In the genomic region with DNA sequence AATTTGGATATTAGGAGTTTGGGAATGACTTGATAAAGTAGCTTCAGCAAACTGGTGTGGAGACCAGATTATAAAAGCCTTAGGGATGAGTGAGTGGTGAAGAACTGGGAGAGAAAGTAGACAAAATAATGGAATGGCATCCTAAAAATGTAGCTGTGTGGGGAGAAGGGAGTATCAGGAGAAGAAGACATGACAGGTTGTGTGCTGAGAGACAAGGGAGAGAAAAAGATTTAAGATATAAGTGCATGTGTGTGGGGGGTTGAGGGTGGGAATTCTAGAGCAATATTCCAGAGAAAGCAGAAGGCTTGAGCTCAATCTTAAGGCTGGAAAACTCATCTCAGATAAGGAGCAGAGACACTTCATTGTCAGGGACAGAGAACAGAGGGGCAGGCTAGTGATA, we compare ENCODE assay signal across 30 cellular contexts.
"Had no signal": no experiment of that assay in that cellular context is flagged by ENCODE, and none has a peak within 500 bp of the region (broad histone marks: within the 10 kb centered on the region; RNA-seq: fewer than 3 reads in every experiment).

No MANE protein-coding gene starts in this region.

- H3K4me3 ChIP-seq: ascending aorta, body of pancreas had no signal

- H3K9ac ChIP-seq: KMS-11 had no signal

- H3K27me3 ChIP-seq: ascending aorta, body of pancreas had no signal

- H3K4me1 ChIP-seq: ascending aorta, body of pancreas had no signal

- H3K9me3 ChIP-seq: ascending aorta, body of pancreas had no signal

- ATAC-seq: activated naive CD4-positive, alpha-beta T cell treated with anti-CD3 and anti-CD28 coated beads, Interleukin-2, amount 50 U/mL, for 72 hours; activated naive CD8-positive, alpha-beta T cell treated with anti-CD3 and anti-CD28 coated beads, Interleukin-2, amount 50 U/mL, for 24 hours; activated T-cell treated with anti-CD3 and anti-CD28 coated beads, Interleukin-2, amount 50 U/mL, for 4 hours; body of pancreas; Panc1; T-cell had no signal

- H3K36me3 ChIP-seq: ascending aorta had no signal

- H3K27ac ChIP-seq: ascending aorta, body of pancreas, KMS-11 had no signal

- H3K4me2 ChIP-seq: KMS-11 had no signal

- DNase-seq: activated B cell treated with CpG ODN at 0.5 μM for 24 hours; activated CD4-positive, alpha-beta memory T cell treated with anti-CD3 and anti-CD28 coated beads for 36 hours; activated CD4-positive, alpha-beta T cell treated with anti-CD3 and anti-CD28 coated beads for 1 hour; activated CD4-positive, alpha-beta T cell treated with anti-CD3 and anti-CD28 coated beads, Interleukin-2, amount 10 ng/mL, durations not matched to agents 7 days and 5 days; activated CD8-positive, alpha-beta memory T cell treated with anti-CD3 and anti-CD28 coated beads for 24 hours; activated effector memory CD4-positive, alpha-beta T cell treated with anti-CD3 and anti-CD28 coated beads, Interleukin-2, amount 50 U/mL, for 16 hours; activated naive CD4-positive, alpha-beta T cell treated with Interleukin-2 at 50 U/mL for 16 hours; activated naive CD8-positive, alpha-beta T cell treated with anti-CD3 and anti-CD28 coated beads, Interleukin-2, amount 50 U/mL, for 24 hours; activated T-cell treated with anti-CD3 and anti-CD28 coated beads, Interleukin-2, amount 50 U/mL, for 4 hours; amniotic stem cell; body of pancreas; central memory CD4-positive, alpha-beta T cell; MV-4-11; NCI-H1092 treated with DMSO at 0.1 percent for 48 hours; NCI-H1417 treated with DMSO at 0.1 percent for 48 hours; NCI-H1694; NCI-H2029; NCI-H510A treated with DMSO at 0.1 percent for 48 hours; NCI-H69; NK-92 treated with Interleukin-12 subunit alpha and Interleukin-12 subunit beta, amount 100 ng/mL, for 24 hours; OCI-M1; RPMI8226; SHP77; T-cell; T-helper 2 cell; T1000 had no signal
